21 cellular contexts compared by ENCODE assay signal in the genomic region with DNA sequence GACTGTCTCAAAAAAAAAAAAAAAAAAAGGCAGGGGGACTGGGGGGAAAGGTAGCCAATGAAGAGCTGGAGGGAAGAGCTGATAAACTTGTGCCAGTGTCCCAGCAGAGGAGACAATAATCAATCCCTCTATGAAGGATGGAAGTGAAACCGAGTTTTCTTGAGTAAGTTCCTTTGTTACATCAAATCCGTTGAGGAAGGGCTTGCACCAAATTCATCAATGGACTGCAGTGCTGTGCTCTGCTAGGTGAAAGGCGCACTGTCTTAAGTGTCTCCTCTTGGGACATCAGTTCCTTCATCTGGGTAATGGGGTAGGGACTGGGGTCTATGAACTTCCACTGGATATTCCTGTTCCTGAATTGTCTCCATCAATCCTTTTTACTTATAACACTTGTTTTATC. TPM values are rescaled to one million over a fixed set of nuclear protein-coding genes. Genes with fewer than 3 reads are reported as not detected.
DNase-seq lines count a peak whose midpoint lies in the region; ATAC-seq and TF ChIP-seq lines count a peak whose summit lies in the region.
"Had no signal": no experiment of that assay in that cellular context is flagged by ENCODE, and none has a peak within 500 bp of the region (broad histone marks: within the 10 kb centered on the region; RNA-seq: fewer than 3 reads in every experiment).

No MANE protein-coding gene starts in this region.

- peaks cover 3% of the 10 kb centered on the region; the same call in 1 of the 2 replicates for H3K79me2 ChIP-seq in DOHH2 (ENCODE audit: control insufficient read depth, low read length)

- DNase-seq in NB4 (ENCODE audit: low read depth) (peak; percentile 58), SKM-1 (lab: John Stamatoyannopoulos, UW; ENCODE audit: unreplicated experiment) (peak; percentile 53), spleen (no peak), Ammon's horn (ENCODE audit: low spot score) (no peak), tibial nerve (ENCODE audit: low spot score in 2 of 2) (no peak), nucleus accumbens (lab: John Stamatoyannopoulos, UW) (no peak), heart left ventricle (no peak)
- DNase-seq: CD4-positive, CD25-positive, alpha-beta regulatory T cell; COR-L47; DMS 273 treated with DMSO at 0.1 percent for 48 hours; DND-41; KG1; NCI-H1105; NCI-H1694; NCI-H510A treated with DMSO at 0.1 percent for 48 hours; NCI-H82 had no signal

- no peaks in the 10 kb centered on the region for H4K20me1 ChIP-seq in DOHH2 (ENCODE audit: control insufficient read depth, insufficient read depth, low read depth, low read length)

- intact Hi-C loops in spleen (cut with DNase I; ENCODE audit: low total_unique reads) (no loop called here), heart left ventricle (cut with DNase I) (no loop called here)

- WGBS in spleen, 5 donors = 36 to 73% (median 54%) methylated on average over 3 of the region's 3 CpGs
- 55 to 80% methylated on average over 3 of the region's 3 CpGs for WGBS in tibial nerve, 2 donors
- 71 to 90% (median 78%) methylated on average over 3 of the region's 3 CpGs for WGBS in heart left ventricle, 4 donors

- H3K4me3 ChIP-seq in DOHH2 (ENCODE audit: low read length) (peak overlapping the region; percentile 35), NB4 (ENCODE audit: low read depth, low read length) (no peak overlapping the region), spleen (no peak overlapping the region), tibial nerve (no peak overlapping the region), heart left ventricle (no peak overlapping the region)

- H3K27me3 ChIP-seq in DOHH2 (ENCODE audit: control insufficient read depth, low read length) = no peaks in the 10 kb centered on the region
- peaks cover 0 to 23% (median 0%) of the 10 kb centered on the region in 7 donors for H3K27me3 ChIP-seq in spleen (replicated peaks in 1 of 7)
- peaks cover 0 to 22% of the 10 kb centered on the region in 2 donors for H3K27me3 ChIP-seq in tibial nerve
- peaks cover 0 to 8% (median 0%) of the 10 kb centered on the region in 9 donors for H3K27me3 ChIP-seq in heart left ventricle

- H3K4me1 ChIP-seq in DOHH2 (ENCODE audit: control insufficient read depth, low read length) (peaks cover 92% of the 10 kb centered on the region), spleen (peaks cover 0 to 90% (median 37%) of the 10 kb centered on the region in 6 donors), tibial nerve (peaks cover 0 to 13% (median 3%) of the 10 kb centered on the region in 4 donors), heart left ventricle (peaks cover 0 to 51% (median 11%) of the 10 kb centered on the region in 12 donors)

- no peaks in the 10 kb centered on the region for H3K9me3 ChIP-seq in DOHH2 (ENCODE audit: control insufficient read depth, insufficient read depth, low read length)
- no peaks in the 10 kb centered on the region for H3K9me3 ChIP-seq in spleen
- no peaks in the 10 kb centered on the region for H3K9me3 ChIP-seq in tibial nerve
- no peaks in the 10 kb centered on the region for H3K9me3 ChIP-seq in heart left ventricle

- H3K36me3 ChIP-seq in DOHH2 (ENCODE audit: control insufficient read depth, low read length) = peaks cover 18% of the 10 kb centered on the region
- H3K36me3 ChIP-seq in spleen = no peaks in the 10 kb centered on the region
- peaks cover 0 to 16% (median 0%) of the 10 kb centered on the region in 3 donors for H3K36me3 ChIP-seq in tibial nerve
- H3K36me3 ChIP-seq in heart left ventricle = no peaks in the 10 kb centered on the region

- TF ChIP-seq CTCF in DOHH2 (IDR thresholded peaks at IDR 0.05; ENCODE audit: low read depth, low read length, poor library complexity, severe bottlenecking) = no peak
- TF ChIP-seq CTCF in NB4 (IDR thresholded peaks at IDR 0.05; ENCODE audit: low read depth, low read length) = no peak
- no peak for TF ChIP-seq CTCF in spleen (IDR thresholded peaks at IDR 0.05 in 8 of 11, conservative IDR thresholded peaks at IDR 0.05 in 3 of 11)
- TF ChIP-seq CTCF in tibial nerve (IDR thresholded peaks at IDR 0.05) = no peak
- no peak for TF ChIP-seq CTCF in heart left ventricle (IDR thresholded peaks at IDR 0.05)

- ATAC-seq in heart left ventricle = no peak
- ATAC-seq: HepG2, Panc1 had no signal

- H3K9me2 ChIP-seq in DOHH2 (replicated peaks; ENCODE audit: control insufficient read depth, low read length) = no peaks in the 10 kb centered on the region

- H3F3A ChIP-seq in DOHH2 (ENCODE audit: control insufficient read depth, insufficient read depth) = peaks cover 33% of the 10 kb centered on the region

- H3K4me2 ChIP-seq in DOHH2 (ENCODE audit: low read length) = peak overlapping the region; percentile 75

- TF ChIP-seq POLR2A in NB4 (IDR thresholded peaks at IDR 0.05; ENCODE audit: extremely low read depth, insufficient read length) (no peak), spleen (IDR thresholded peaks at IDR 0.05) (no peak), tibial nerve (IDR thresholded peaks at IDR 0.05) (no peak), heart left ventricle (IDR thresholded peaks at IDR 0.05) (no peak)

- H3K27ac ChIP-seq in DOHH2 (ENCODE audit: low read depth, low read length) (peak overlapping the region; percentile 96), spleen (peak overlapping the region in 5 of 8 donors; percentile 16 to 79 (median 77)), tibial nerve (no peak overlapping the region), heart left ventricle (no peak overlapping the region)

- TF ChIP-seq EP300 in tibial nerve (IDR thresholded peaks at IDR 0.05) = no peak

RNA-seq across cellular contexts. Expression of a gene that starts 3.1 kb away (rescaled TPM):
- total RNA-seq in spleen (10 to 100 TPM in 1 of 7 donors, 1 to 10 TPM in 6; 6.4 to 11.6 (median 7.1) TPM), tibial nerve (10 to 100 TPM in 1 of 4 donors, 1 to 10 TPM in 2, not detected in 1; 5.2 to 12.7 (median 6.1) TPM), heart left ventricle (10 to 100 TPM in 6 of 9 donors, 1 to 10 TPM in 3; 3.7 to 63.3 (median 20.9) TPM)
- polyA plus RNA-seq in spleen (10 to 100 TPM; 15.1 to 36.5 (median 35.8) TPM), heart left ventricle (10 to 100 TPM in 1 of 2 donors, 1 to 10 TPM in 1; 3.6 to 66.7 TPM)
- total RNA-seq: SK-MEL-5 had no signal

RNA-seq across cellular contexts. Expression of a gene that starts 13.6 kb away (rescaled TPM):
- not detected for total RNA-seq in spleen
- not detected for polyA plus RNA-seq in spleen
- not detected for total RNA-seq in tibial nerve
- total RNA-seq in heart left ventricle = under 1 TPM in 4 of 9 donors, not detected in 5; 0.12 to 0.32 (median 0.14) TPM
- polyA plus RNA-seq in heart left ventricle = under 1 TPM in 1 of 2 donors, not detected in 1; 0.23 TPM
- total RNA-seq: A673; CD4-positive, CD25-positive, alpha-beta regulatory T cell; SK-MEL-5 had no signal
- polyA plus RNA-seq: CD4-positive, CD25-positive, alpha-beta regulatory T cell had no signal

RNA-seq across cellular contexts. Expression of a gene that starts 57.8 kb away (rescaled TPM):
- total RNA-seq in spleen (10 to 100 TPM; 28.9 to 56.9 (median 39.5) TPM), tibial nerve (10 to 100 TPM; 18.4 to 26.4 (median 22.9) TPM), heart left ventricle (10 to 100 TPM; 10.5 to 15.7 (median 14.3) TPM)
- polyA plus RNA-seq in spleen (10 to 100 TPM in 2 of 3 donors, 1 to 10 TPM in 1; 8.6 to 15.6 (median 10.8) TPM), heart left ventricle (1 to 10 TPM; 7.3 to 9.2 TPM)

Comparison
In these comparisons a context has a peak if more than half of its experiments do, and no peak if none do; other contexts are left out.
1. H3K27ac ChIP-seq: peak in DOHH2 (single experiment) and spleen (5 of 8); none in tibial nerve (0 of 4) and heart left ventricle (0 of 12).
2. DNase-seq: peak in NB4 (single experiment) and SKM-1 (single experiment); none in spleen (single experiment), Ammon's horn (single experiment), tibial nerve (0 of 2), nucleus accumbens (0 of 56) and heart left ventricle (0 of 5).